ENCODE assay signal across 1 cellular context in genomic region chr13:93466502-93467036, GRCh38.
A peak's percentile ranks its signal among the peaks of the same experiment; 100 is the strongest.
TF ChIP-seq lines count a peak whose summit lies in the region.

No MANE protein-coding gene starts in this region.

TF ChIP-seq in liver, 16 proteins besides CTCF, POLR2A, EP300 and RAD21 (continued from another document):
- TF ChIP-seq RXRA (IDR thresholded peaks at IDR 0.05): peak in 1 of 2 donors; percentile 61
- no peak for TF ChIP-seq FOXA1 (IDR thresholded peaks at IDR 0.05)
- no peak for TF ChIP-seq TAF1 (conservative IDR thresholded peaks at IDR 0.05)
- TF ChIP-seq EGR1 (IDR thresholded peaks at IDR 0.05; ENCODE audit: low read depth in 2 of 2): no peak
- peak; percentile 76 for TF ChIP-seq YY1 (IDR thresholded peaks at IDR 0.05)
- TF ChIP-seq ATF3 (IDR thresholded peaks at IDR 0.05): no peak
TF ChIP-seq in liver: peak in this region for 7.
